8 cellular contexts compared by ENCODE assay signal in genomic region chr12:106136263-106136662, GRCh38. TPM values are rescaled to one million over a fixed set of nuclear protein-coding genes. Genes with fewer than 3 reads are reported as not detected.
A peak's percentile ranks its signal among the peaks of the same experiment; 100 is the strongest.
DNase-seq lines count a peak whose midpoint lies in the region; ATAC-seq and TF ChIP-seq lines count a peak whose summit lies in the region.

No MANE protein-coding gene starts in this region.

- H3K4me1 ChIP-seq in ascending aorta: peaks cover 5 to 43% of the 10 kb centered on the region in 2 donors
- peaks cover 7% of the 10 kb centered on the region for H3K4me1 ChIP-seq in rectal smooth muscle tissue (ENCODE audit: control insufficient read depth, insufficient read depth, low read length)
- H3K4me1 ChIP-seq in vagina: peaks cover 61% of the 10 kb centered on the region

- H3K27me3 ChIP-seq in ascending aorta: no peaks in the 10 kb centered on the region
- no peaks in the 10 kb centered on the region for H3K27me3 ChIP-seq in rectal smooth muscle tissue (ENCODE audit: control insufficient read depth, insufficient read depth, low read length)
- no peaks in the 10 kb centered on the region for H3K27me3 ChIP-seq in vagina

- TF ChIP-seq CTCF in GM12874 (IDR thresholded peaks at IDR 0.05; ENCODE audit: insufficient read depth, low read depth, low read length) (peak; percentile 72), ascending aorta (IDR thresholded peaks at IDR 0.05) (peak; percentile 76 to 86 (median 79)), vagina (IDR thresholded peaks at IDR 0.05) (peak; percentile 63 to 84 (median 76))

- H3K36me3 ChIP-seq in ascending aorta (no peaks in the 10 kb centered on the region), rectal smooth muscle tissue (ENCODE audit: control insufficient read depth, insufficient read depth, low read length) (no peaks in the 10 kb centered on the region), vagina (no peaks in the 10 kb centered on the region)

- peak in 1 of 2 donors; percentile 52 for TF ChIP-seq POLR2A in vagina (IDR thresholded peaks at IDR 0.05)

- H3K9me3 ChIP-seq in ascending aorta: no peaks in the 10 kb centered on the region
- no peaks in the 10 kb centered on the region for H3K9me3 ChIP-seq in vagina

- H3K9ac ChIP-seq in rectal smooth muscle tissue (ENCODE audit: low read length): no peak overlapping the region

- intact Hi-C loops in ascending aorta (cut with DNase I) (loop anchor here (1.0 to 5.0 kb wide), 9 partner anchors 59 to 716 kb away; no protein-coding TSS in a partner anchor), vagina (cut with DNase I) (loop anchor here (5.0 kb wide), 2 partner anchors 429 to 714 kb away; no protein-coding TSS in a partner anchor)

- peak; percentile 87 for DNase-seq in NCI-H1436 (lab: John Stamatoyannopoulos, UW)
- DNase-seq in T-helper 1 cell: peak; percentile 32 to 66 (median 44)
- peak in 1 of 2 donors; percentile 93 for DNase-seq in ascending aorta (ENCODE audit: low spot score in 2 of 2)
- peak; percentile 71 for DNase-seq in hepatic stellate cell (ENCODE audit: low spot score)
- DNase-seq in vagina (ENCODE audit: extremely low spot score in 2 of 2): no peak

- no peak for ATAC-seq in HG03139 (IDR thresholded peaks at IDR 0.05; ENCODE audit: unreplicated experiment)

- peak overlapping the region; percentile 87 to 95 for H3K4me3 ChIP-seq in ascending aorta
- peak overlapping the region; percentile 9 for H3K4me3 ChIP-seq in rectal smooth muscle tissue (ENCODE audit: low read length)
- H3K4me3 ChIP-seq in vagina: peak overlapping the region; percentile 77 to 97

- peak overlapping the region; percentile 98 to 99 for H3K27ac ChIP-seq in ascending aorta
- no peak overlapping the region for H3K27ac ChIP-seq in rectal smooth muscle tissue (ENCODE audit: low read depth, low read length)
- H3K27ac ChIP-seq in vagina: peak overlapping the region; percentile 94

RNA-seq across cellular contexts. Expression of gene NUAK1, which starts 2.5 kb away (rescaled TPM):
- total RNA-seq in ascending aorta (29.7 TPM), vagina (22.8 TPM)

Comparison
In these comparisons a context has a peak if more than half of its experiments do, and no peak if none do; other contexts are left out.
1. DNase-seq: peak in NCI-H1436 (single experiment), T-helper 1 cell (5 of 5) and hepatic stellate cell (single experiment); none in vagina (0 of 2).
2. H3K4me3 ChIP-seq: peak in every context shown above with its lines; median percentile 91 in ascending aorta; 87 in vagina; 9 in rectal smooth muscle tissue.
3. Peak in every context shown above with its lines, with median percentiles within 50 percentile points of each other: CTCF ChIP-seq.